Comparison of ENCODE assay signal across 8 cellular contexts in the genomic region with DNA sequence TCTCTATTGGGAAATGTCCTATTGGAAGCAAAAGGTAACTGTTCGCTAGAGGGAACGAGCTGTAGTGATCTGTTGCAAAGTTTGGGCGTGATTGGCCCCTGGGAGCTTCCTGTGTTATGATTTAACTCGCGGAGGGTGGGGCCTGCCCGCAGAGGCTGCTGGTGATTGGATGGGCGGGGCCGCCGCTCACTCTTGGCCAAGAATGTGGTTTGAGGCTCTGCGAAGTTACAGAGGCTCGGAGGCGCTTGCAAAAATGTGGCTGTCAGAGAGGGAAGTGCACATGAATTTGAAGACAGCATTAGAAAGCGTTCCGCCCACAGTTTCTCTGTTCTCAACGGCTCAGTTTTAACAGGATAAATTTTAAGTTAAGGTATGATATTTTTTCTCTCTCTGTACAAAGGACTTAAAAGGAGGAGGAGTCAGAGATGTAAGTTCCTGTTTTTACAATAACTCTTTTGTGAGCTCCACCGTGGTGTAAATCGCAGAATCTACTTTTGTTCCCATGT. TPM values are rescaled to one million over a fixed set of nuclear protein-coding genes. Genes with fewer than 3 reads are reported as not detected.
DNase-seq lines count a peak whose midpoint lies in the region; ATAC-seq, FAIRE-seq and TF ChIP-seq lines count a peak whose summit lies in the region.

No MANE protein-coding gene starts in this region.

- H3K4me3 ChIP-seq in brain microvascular endothelial cell (ENCODE audit: low read depth, low read length) = peak overlapping the region; percentile 53
- H3K4me3 ChIP-seq in iPS DF 6.9 (ENCODE audit: low read length) = peak overlapping the region; percentile 5; the same call in 1 of the 2 replicates
- H3K4me3 ChIP-seq in skeletal muscle cell (ENCODE audit: low read depth, low read length) = peak overlapping the region; percentile 47

- TF ChIP-seq POLR2A in GM12891 (IDR thresholded peaks at IDR 0.05; ENCODE audit: low read depth, low read length) = peak; percentile 80

- H3K9me3 ChIP-seq in iPS DF 6.9 (ENCODE audit: control insufficient read depth, insufficient read depth, low read length) = no peaks in the 10 kb centered on the region

- ATAC-seq in HG02678 (IDR thresholded peaks at IDR 0.05; ENCODE audit: unreplicated experiment) = peak; percentile 98

- peak overlapping the region; percentile 19 for H3K27ac ChIP-seq in brain microvascular endothelial cell
- H3K27ac ChIP-seq in iPS DF 6.9 (ENCODE audit: low read length) = no peak overlapping the region

- WGBS in iPS DF 6.9 (ENCODE audit: insufficient coverage, insufficient read length) = no CpG with 5 or more reads among the region's 17 CpGs

- H3K27me3 ChIP-seq in brain microvascular endothelial cell (replicated peaks) (no peaks in the 10 kb centered on the region), iPS DF 6.9 (ENCODE audit: control insufficient read depth, insufficient read depth, low read length) (no peaks in the 10 kb centered on the region)

- peak; percentile 52 for TF ChIP-seq CTCF in brain microvascular endothelial cell (IDR thresholded peaks at IDR 0.05; ENCODE audit: low read depth, low read length, missing control alignments)

- DNase-seq in GM12891 (ENCODE audit: insufficient read length, low spot score) = peak; percentile 44
- DNase-seq in NCI-H1436 treated with DMSO at 0.1 percent for 48 hours (lab: John Stamatoyannopoulos, UW) = peak; percentile 74
- peak; percentile 99 for DNase-seq in brain microvascular endothelial cell
- peak; percentile 82 for DNase-seq in iPS DF 6.9 (ENCODE audit: low read depth, low spot score)
- DNase-seq in skeletal muscle cell (ENCODE audit: low read depth) = peak; percentile 87
- no peak for DNase-seq in NCI-H526 (lab: John Stamatoyannopoulos, UW)

- no peaks in the 10 kb centered on the region for H3K4me1 ChIP-seq in iPS DF 6.9 (ENCODE audit: control insufficient read depth, insufficient read depth, low read length)

- in situ Hi-C loops in brain microvascular endothelial cell (cut with HindIII; ENCODE audit: low pct_ligation_motif_present, low sequenced_read_pairs) = no loop called here

- H3K36me3 ChIP-seq in brain microvascular endothelial cell (replicated peaks) = no peaks in the 10 kb centered on the region
- no peaks in the 10 kb centered on the region for H3K36me3 ChIP-seq in iPS DF 6.9 (ENCODE audit: control insufficient read depth, insufficient read depth, low read length)

- FAIRE-seq in GM12891 (lab: Jason Lieb, UNC) = peak; percentile 92
- FAIRE-seq in TTC549 (lab: Jason Lieb, UNC) = peak; percentile 96

TF ChIP-seq in GM12891, 5 proteins besides CTCF, POLR2A, EP300 and RAD21:
- TF ChIP-seq TAF1 (IDR thresholded peaks at IDR 0.05; ENCODE audit: low read depth, low read length) (peak; percentile 78), POU2F2 (IDR thresholded peaks at IDR 0.05; ENCODE audit: low read depth, low read length) (peak; percentile 71; the same call in 1 of the 2 replicates), SPI1 (IDR thresholded peaks at IDR 0.05; ENCODE audit: low read depth, low read length) (peak; percentile 81), PAX5 (IDR thresholded peaks at IDR 0.05; ENCODE audit: insufficient read depth, low read length, severe bottlenecking) (no peak), POLR2AphosphoS5 (IDR thresholded peaks at IDR 0.05; ENCODE audit: low read depth, low read length) (peak; percentile 68)

RNA-seq across cellular contexts. Expression of a gene that starts 46.9 kb away (rescaled TPM):
- polyA plus RNA-seq in GM12891 (2012; ENCODE audit: low read depth, missing spikeins) = 16.9 TPM

Comparison
In these comparisons a context has a peak if more than half of its experiments do, and no peak if none do; other contexts are left out.
1. DNase-seq: peak in GM12891 (single experiment), NCI-H1436 treated with DMSO at 0.1 percent for 48 hours (single experiment), brain microvascular endothelial cell (single experiment), iPS DF 6.9 (single experiment) and skeletal muscle cell (single experiment); none in NCI-H526 (0 of 2).
2. Peak in every context shown above with its lines, with median percentiles within 50 percentile points of each other: H3K4me3 ChIP-seq.